Comparison of ENCODE assay signal across 9 cellular contexts in the genomic region with DNA sequence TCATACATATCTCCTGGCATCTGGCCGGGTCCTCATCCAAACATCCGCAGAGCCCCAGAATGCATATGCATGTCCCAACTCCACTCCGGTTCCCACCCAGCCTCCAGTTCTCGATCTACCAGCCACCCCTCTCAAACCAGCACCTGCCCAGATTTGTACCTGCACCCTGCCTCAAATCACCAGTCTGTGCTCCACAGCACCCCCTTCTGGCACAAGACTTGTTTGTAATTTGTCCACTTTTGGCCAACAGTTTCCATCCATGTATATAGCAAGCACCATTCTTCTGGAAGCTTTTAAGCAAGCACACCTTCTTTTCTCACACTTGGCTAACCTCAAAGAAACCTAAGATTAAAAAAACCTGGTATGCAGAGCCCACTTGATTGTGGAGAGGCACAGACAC.
A peak's percentile ranks its signal among the peaks of the same experiment; 100 is the strongest.
DNase-seq lines count a peak whose midpoint lies in the region; ATAC-seq and TF ChIP-seq lines count a peak whose summit lies in the region.
"Had no signal": no experiment of that assay in that cellular context is flagged by ENCODE, and none has a peak within 500 bp of the region (broad histone marks: within the 10 kb centered on the region; RNA-seq: fewer than 3 reads in every experiment).

No MANE protein-coding gene starts in this region.

- H3K9me3 ChIP-seq in tibial artery = peaks cover 0 to 5% (median 0%) of the 10 kb centered on the region in 3 donors

- H3K4me3 ChIP-seq in tibial artery = no peak overlapping the region

- intact Hi-C loops in tibial artery (cut with DNase I; ENCODE audit: low total_unique reads) = no loop called here

- DNase-seq in NCI-H2081 (lab: John Stamatoyannopoulos, UW) (peak; percentile 21 to 39), NCI-H2081 treated with DMSO at 0.1 percent for 48 hours (lab: John Stamatoyannopoulos, UW) (no peak), D341Med (ENCODE audit: low spot score) (no peak), tibial artery (no peak)
- peak; percentile 20 for DNase-seq in effector CD4-positive, alpha-beta T cell
- DNase-seq in stimulated activated CD4-positive, alpha-beta T cell treated with anti-CD3 and anti-CD28 coated beads, Interleukin-4, amount 100 ng/mL, for 4 hours = peak; percentile 21 to 46
- DNase-seq: midbrain had no signal

- TF ChIP-seq CTCF in VCaP (conservative IDR thresholded peaks at IDR 0.05) (peak; percentile 16; the same call in 1 of the 2 replicates), tibial artery (IDR thresholded peaks at IDR 0.05) (peak in 1 of 2 experiments; percentile 18)

- H3K27ac ChIP-seq in VCaP = no peak overlapping the region
- H3K27ac ChIP-seq in tibial artery = no peak overlapping the region

- H3K4me1 ChIP-seq in tibial artery = no peaks in the 10 kb centered on the region

- ATAC-seq in esophagus mucosa = no peak

- H3K36me3 ChIP-seq in tibial artery = no peaks in the 10 kb centered on the region

- H3K27me3 ChIP-seq in tibial artery = no peaks in the 10 kb centered on the region

Comparison
In these comparisons a context has a peak if more than half of its experiments do, and no peak if none do; other contexts are left out.
1. DNase-seq: peak in NCI-H2081 (2 of 2), effector CD4-positive, alpha-beta T cell (single experiment) and stimulated activated CD4-positive, alpha-beta T cell treated with anti-CD3 and anti-CD28 coated beads, Interleukin-4, amount 100 ng/mL, for 4 hours (2 of 2); none in NCI-H2081 treated with DMSO at 0.1 percent for 48 hours (single experiment), D341Med (single experiment) and tibial artery (0 of 2).